In genomic region chr19:3163230-3163886, GRCh38 we compare ENCODE assay signal across 9 cellular contexts. TPM values are rescaled to one million over a fixed set of nuclear protein-coding genes. Genes with fewer than 3 reads are reported as not detected.
DNase-seq lines count a peak whose midpoint lies in the region; ATAC-seq and TF ChIP-seq lines count a peak whose summit lies in the region.
"Had no signal": no experiment of that assay in that cellular context is flagged by ENCODE, and none has a peak within 500 bp of the region (broad histone marks: within the 10 kb centered on the region; RNA-seq: fewer than 3 reads in every experiment).

No MANE protein-coding gene starts in this region.

- H4K20me1 ChIP-seq in PC-3 (ENCODE audit: low read length), result no peaks in the 10 kb centered on the region

- TF ChIP-seq CTCF in PC-3 (conservative IDR thresholded peaks at IDR 0.05; ENCODE audit: low read depth, low read length) (peak; percentile 86), fibroblast of pulmonary artery (IDR thresholded peaks at IDR 0.05; ENCODE audit: low read length, missing control alignments) (peak; percentile 97), upper lobe of left lung (IDR thresholded peaks at IDR 0.05) (peak; percentile 83 to 95 (median 90))

- H2BK15ac ChIP-seq in neuronal stem cell (ENCODE audit: low read length), result no peak overlapping the region

- ATAC-seq in PC-3 (peak; percentile 93), upper lobe of left lung (ENCODE audit: low FRiP score in 2 of 2) (peak; percentile 88 to 90), GM18867 (IDR thresholded peaks at IDR 0.05; ENCODE audit: unreplicated experiment) (no peak)
- ATAC-seq in activated T-cell treated with anti-CD3 and anti-CD28 coated beads, Interleukin-2, amount 50 U/mL, for 4 hours, result peak; percentile 94 to 96

- H3K4me3 ChIP-seq in PC-3 (ENCODE audit: low read length), result peak overlapping the region; percentile 69
- no peak overlapping the region for H3K4me3 ChIP-seq in fibroblast of pulmonary artery (replicated peaks; ENCODE audit: low read depth, low read length)
- no peak overlapping the region for H3K4me3 ChIP-seq in neuronal stem cell (ENCODE audit: low read length in 2 of 2)
- no peak overlapping the region for H3K4me3 ChIP-seq in upper lobe of left lung

- H3K23ac ChIP-seq in neuronal stem cell (ENCODE audit: low read depth, low read length, poor library complexity), result peak overlapping the region; percentile 80

- H3K14ac ChIP-seq in neuronal stem cell (ENCODE audit: low read length), result no peak overlapping the region

- no TSS peak for BruUV-seq in PC-3 (replicated peaks; lab: Mats Ljungman, UMichigan)

- H2BK12ac ChIP-seq in neuronal stem cell (ENCODE audit: low read length), result no peak overlapping the region

- H3K79me1 ChIP-seq in neuronal stem cell (ENCODE audit: low read depth, low read length), result peaks cover 2% of the 10 kb centered on the region

- H3K18ac ChIP-seq in neuronal stem cell (ENCODE audit: low read length), result peak overlapping the region; percentile 80

- H3K9ac ChIP-seq in PC-3 (ENCODE audit: low read length) (peak overlapping the region; percentile 44), neuronal stem cell (ENCODE audit: low read depth, low read length, poor library complexity) (no peak overlapping the region)

- H4K8ac ChIP-seq in neuronal stem cell (ENCODE audit: low read depth, low read length), result no peak overlapping the region

- POLR2A ChIA-PET in PC-3 (lab: Charles Lee; ENCODE audit: unreplicated experiment), result interaction anchor here (0.6 kb wide), 1 partner anchor 88 kb away, joined by 3 read pairs; no protein-coding TSS in a partner anchor

- peak overlapping the region in 1 of 3 donors; percentile 49 for H3K27ac Mint-ChIP-seq in IgD-negative memory B cell
- H3K27ac Mint-ChIP-seq: activated naive CD4-positive, alpha-beta T cell treated with anti-CD3 and anti-CD28 coated beads, Interleukin-2, amount 50 U/mL, for 24 hours had no signal

- H3K36me3 ChIP-seq in PC-3 (ENCODE audit: low read depth, low read length) (no peaks in the 10 kb centered on the region), neuronal stem cell (replicated peaks in 1 of 2; ENCODE audit: control insufficient read depth in 2 of 2, insufficient read depth in 2 of 2, low read length in 2 of 2) (no peaks in the 10 kb centered on the region), upper lobe of left lung (peaks cover 0 to 20% (median 0%) of the 10 kb centered on the region in 4 donors)

- H2AFZ ChIP-seq in PC-3 (ENCODE audit: low read length), result peak overlapping the region; percentile 87
- H2AFZ ChIP-seq in neuronal stem cell (ENCODE audit: low read length), result peak overlapping the region; percentile 52

- H2AK5ac ChIP-seq in neuronal stem cell (ENCODE audit: low read depth, low read length), result peak overlapping the region; percentile 91

- peaks cover 9 to 12% (median 12%) of the 10 kb centered on the region in 3 donors for H3K4me1 Mint-ChIP-seq in IgD-negative memory B cell
- peaks cover 25% of the 10 kb centered on the region for H3K4me1 Mint-ChIP-seq in activated T-cell treated with anti-CD3 and anti-CD28 coated beads, Interleukin-2, amount 50 U/mL, for 4 hours (ENCODE audit: low read depth)

- peaks cover 1% of the 10 kb centered on the region for H3K36me3 Mint-ChIP-seq in IgD-negative memory B cell
- H3K36me3 Mint-ChIP-seq in activated T-cell treated with anti-CD3 and anti-CD28 coated beads, Interleukin-2, amount 50 U/mL, for 4 hours (ENCODE audit: insufficient read depth), result peaks cover 11% of the 10 kb centered on the region
- H3K36me3 Mint-ChIP-seq: activated naive CD4-positive, alpha-beta T cell treated with anti-CD3 and anti-CD28 coated beads, Interleukin-2, amount 50 U/mL, for 24 hours had no signal

- intact Hi-C loops in PC-3 (cut with micrococcal nuclease), result loop anchor here (1.0 kb wide), 1 partner anchor 34 kb away; no protein-coding TSS in a partner anchor

- no peak overlapping the region for H2BK5ac ChIP-seq in neuronal stem cell (ENCODE audit: low read length)

- TF ChIP-seq POLR2A in upper lobe of left lung (IDR thresholded peaks at IDR 0.05), result no peak

- peaks cover 0 to 3% (median 0%) of the 10 kb centered on the region in 3 donors for H3K9me3 Mint-ChIP-seq in IgD-negative memory B cell
- peaks cover 5% of the 10 kb centered on the region for H3K9me3 Mint-ChIP-seq in activated T-cell treated with anti-CD3 and anti-CD28 coated beads, Interleukin-2, amount 50 U/mL, for 4 hours

- no peak for TF ChIP-seq EP300 in upper lobe of left lung (IDR thresholded peaks at IDR 0.05)

- H2BK120ac ChIP-seq in neuronal stem cell (ENCODE audit: low read depth, low read length), result no peak overlapping the region

- peak overlapping the region; percentile 97 for H3K4ac ChIP-seq in neuronal stem cell (ENCODE audit: low read length)

- H3K4me1 ChIP-seq in PC-3 (ENCODE audit: insufficient read depth, low read length) (peaks cover 15% of the 10 kb centered on the region), neuronal stem cell (ENCODE audit: control insufficient read depth in 2 of 2, insufficient read depth in 1 of 2, low read depth in 1 of 2, low read length in 2 of 2) (peaks cover 0 to 2% of the 10 kb centered on the region in 2 donors), upper lobe of left lung (peaks cover 6 to 15% (median 11%) of the 10 kb centered on the region in 4 donors)

- peaks cover 2% of the 10 kb centered on the region for H3K27me3 Mint-ChIP-seq in IgD-negative memory B cell
- H3K27me3 Mint-ChIP-seq in activated T-cell treated with anti-CD3 and anti-CD28 coated beads, Interleukin-2, amount 50 U/mL, for 4 hours (ENCODE audit: low read depth), result no peaks in the 10 kb centered on the region
- H3K27me3 Mint-ChIP-seq: activated naive CD4-positive, alpha-beta T cell treated with anti-CD3 and anti-CD28 coated beads, Interleukin-2, amount 50 U/mL, for 24 hours had no signal

- H3K4me2 ChIP-seq in PC-3 (ENCODE audit: low read length) (peak overlapping the region; percentile 94), neuronal stem cell (ENCODE audit: insufficient read depth, low read length, poor library complexity, severe bottlenecking) (no peak overlapping the region)

- peak overlapping the region in 3 of 4 donors; percentile 12 to 25 (median 14) for H3K4me3 Mint-ChIP-seq in IgD-negative memory B cell
- no peak overlapping the region for H3K4me3 Mint-ChIP-seq in activated T-cell treated with anti-CD3 and anti-CD28 coated beads, Interleukin-2, amount 50 U/mL, for 4 hours
- H3K4me3 Mint-ChIP-seq: activated naive CD4-positive, alpha-beta T cell treated with anti-CD3 and anti-CD28 coated beads, Interleukin-2, amount 50 U/mL, for 24 hours had no signal

- H3K27ac ChIP-seq in PC-3 (ENCODE audit: low read length) (peak overlapping the region; percentile 10), neuronal stem cell (replicated peaks; ENCODE audit: low read length) (no peak overlapping the region), upper lobe of left lung (peak overlapping the region in 1 of 4 donors; percentile 83)

- CTCF ChIA-PET in PC-3 (lab: Charles Lee), result interaction anchor here (3.8 kb wide), 1 partner anchor 34 kb away, joined by 28 read pairs; no protein-coding TSS in a partner anchor

- no CpG with 5 or more reads among the region's 27 CpGs for WGBS in neuronal stem cell (ENCODE audit: extremely low coverage in 2 of 2, insufficient read length in 2 of 2, insufficient replicate concordance in 1 of 2), 2 donors
- 9 to 16% methylated on average over 15 to 26 of the region's 27 CpGs for WGBS in upper lobe of left lung, 2 donors

- H3K9me2 ChIP-seq in PC-3 (replicated peaks; ENCODE audit: low read length), result no peaks in the 10 kb centered on the region

- H3K9me3 ChIP-seq in PC-3 (ENCODE audit: low read length), result no peaks in the 10 kb centered on the region
- peaks cover 0 to 2% of the 10 kb centered on the region in 2 donors for H3K9me3 ChIP-seq in neuronal stem cell (replicated peaks in 1 of 2; ENCODE audit: control insufficient read depth in 2 of 2, insufficient read depth in 1 of 2, low read depth in 1 of 2, low read length in 2 of 2)
- H3K9me3 ChIP-seq in upper lobe of left lung, result no peaks in the 10 kb centered on the region

- peak; percentile 76 for DNase-seq in DMS53 (lab: John Stamatoyannopoulos, UW)
- DNase-seq in PC-3, result peak; percentile 80
- peak; percentile 71 for DNase-seq in activated T-cell treated with anti-CD3 and anti-CD28 coated beads, Interleukin-2, amount 50 U/mL, for 4 hours
- peak; percentile 69 for DNase-seq in fibroblast of pulmonary artery (ENCODE audit: low read depth)
- DNase-seq in neuronal stem cell (ENCODE audit: low spot score), result peak; percentile 69
- peak in 1 of 2 donors; percentile 82 for DNase-seq in upper lobe of left lung

- no peaks in the 10 kb centered on the region for H3K79me2 ChIP-seq in PC-3 (ENCODE audit: low read length)

- H3K27me3 ChIP-seq in PC-3 (ENCODE audit: low read length) (no peaks in the 10 kb centered on the region), neuronal stem cell (ENCODE audit: control insufficient read depth in 3 of 3, insufficient read depth in 3 of 3, low read depth in 1 of 3, low read length in 3 of 3) (peaks cover 0 to 4% (median 0%) of the 10 kb centered on the region in 3 experiments), upper lobe of left lung (no peaks in the 10 kb centered on the region)

- no peaks in the 10 kb centered on the region for H3F3A ChIP-seq in PC-3 (ENCODE audit: low read length, unreplicated experiment)

- H4K91ac ChIP-seq in neuronal stem cell (ENCODE audit: low read depth, low read length, poor library complexity), result no peak overlapping the region

RNA-seq across cellular contexts. Expression of gene S1PR4, which starts 15.2 kb away (rescaled TPM):
- 448 TPM for polyA plus RNA-seq in IgD-negative memory B cell
- total RNA-seq in PC-3 (2014; rRNA removed), result 0.26 and 1.3 TPM in 2 replicates
- 10 to 100 TPM; 19.4 to 24.5 (median 23.8) TPM for total RNA-seq in activated T-cell treated with anti-CD3 and anti-CD28 coated beads, Interleukin-2, amount 50 U/mL, for 4 hours
- polyA plus RNA-seq in neuronal stem cell (2013, experiment 1 of 2), result not detected
- not detected for polyA plus RNA-seq in neuronal stem cell (2013, experiment 2 of 2)
- 10 to 100 TPM; 19.1 to 41.6 (median 33.7) TPM for total RNA-seq in upper lobe of left lung

RNA-seq across cellular contexts. Expression of gene NCLN, which starts 22.4 kb away (rescaled TPM):
- 29.9 TPM for polyA plus RNA-seq in IgD-negative memory B cell
- total RNA-seq in PC-3 (2014; rRNA removed), result 74.7 and 132 TPM in 2 replicates
- total RNA-seq in activated T-cell treated with anti-CD3 and anti-CD28 coated beads, Interleukin-2, amount 50 U/mL, for 4 hours, result 100 to 1,000 TPM; 169 to 200 (median 177) TPM
- polyA plus RNA-seq in neuronal stem cell (2013, experiment 1 of 2), result 20.8 TPM
- polyA plus RNA-seq in neuronal stem cell (2013, experiment 2 of 2), result 20.9 TPM
- total RNA-seq in upper lobe of left lung, result 10 to 100 TPM; 35.6 to 87.0 (median 72.5) TPM

RNA-seq across cellular contexts. Expression of gene GNA15, which starts 27.5 kb away (rescaled TPM):
- not detected for polyA plus RNA-seq in IgD-negative memory B cell
- total RNA-seq in PC-3 (2014; rRNA removed), result not detected in 2 replicates
- total RNA-seq in activated T-cell treated with anti-CD3 and anti-CD28 coated beads, Interleukin-2, amount 50 U/mL, for 4 hours, result 10 to 100 TPM in 2 of 3 donors, 1 to 10 TPM in 1; 8.8 to 19.9 (median 11.3) TPM
- polyA plus RNA-seq in neuronal stem cell (2013, experiment 1 of 2), result 0.01 TPM
- not detected for polyA plus RNA-seq in neuronal stem cell (2013, experiment 2 of 2)
- 10 to 100 TPM; 19.0 to 31.4 (median 28.4) TPM for total RNA-seq in upper lobe of left lung
